ENCODE assay signal across 22 cellular contexts in genomic region chr3:135142530-135142929, GRCh38.
DNase-seq lines count a peak whose midpoint lies in the region; ATAC-seq, FAIRE-seq and TF ChIP-seq lines count a peak whose summit lies in the region.
"Had no signal": no experiment of that assay in that cellular context is flagged by ENCODE, and none has a peak within 500 bp of the region (broad histone marks: within the 10 kb centered on the region; RNA-seq: fewer than 3 reads in every experiment).

No MANE protein-coding gene starts in this region.

- H3K27me3 Mint-ChIP-seq in naive thymus-derived CD4-positive, alpha-beta T cell: peaks cover 0 to 14% (median 5%) of the 10 kb centered on the region in 5 donors
- H3K27me3 Mint-ChIP-seq: B cell; CD4-positive, alpha-beta T cell had no signal

- no peaks in the 10 kb centered on the region for H3K9me2 ChIP-seq in Karpas-422 (replicated peaks; ENCODE audit: insufficient read depth, low read length)

- peaks cover 20 to 70% (median 51%) of the 10 kb centered on the region in 4 donors for H3K4me1 ChIP-seq in liver (ENCODE audit: control insufficient read depth in 4 of 4, insufficient read depth in 4 of 4, low read length in 3 of 4)
- no peaks in the 10 kb centered on the region for H3K4me1 ChIP-seq in HepG2 (ENCODE audit: insufficient read depth, low read length)
- peaks cover 81% of the 10 kb centered on the region for H3K4me1 ChIP-seq in Karpas-422 (ENCODE audit: low read length)
- no peaks in the 10 kb centered on the region for H3K4me1 ChIP-seq in naive thymus-derived CD4-positive, alpha-beta T cell (ENCODE audit: control insufficient read depth in 2 of 2, insufficient read depth in 2 of 2, low read length in 2 of 2)
- H3K4me1 ChIP-seq: A549, Caco-2 had no signal

- TF ChIP-seq CTCF in liver (IDR thresholded peaks at IDR 0.05; ENCODE audit: low read depth, low read length, missing input control): no peak
- no peak for TF ChIP-seq CTCF in HepG2 (CRISPR knock-in tag; IDR thresholded peaks at IDR 0.05)

- POLR2A ChIA-PET in HepG2 (lab: Yijun Ruan, JAX): no interaction called here
- POLR2A ChIA-PET in naive thymus-derived CD4-positive, alpha-beta T cell (lab: Charles Lee): no interaction called here

- H3K27ac Mint-ChIP-seq in naive thymus-derived CD4-positive, alpha-beta T cell: no peak overlapping the region
- H3K27ac Mint-ChIP-seq: B cell; CD4-positive, alpha-beta T cell; CD8-positive, alpha-beta T cell had no signal

- no peak for FAIRE-seq in HepG2 (lab: Jason Lieb, UNC)
- FAIRE-seq: A549, D721Med, G401.6, GM12892, GM18507 had no signal

- H3K4me2 ChIP-seq in HepG2 (ENCODE audit: low read depth, low read length): no peak overlapping the region
- H3K4me2 ChIP-seq in Karpas-422 (ENCODE audit: low read depth, low read length, poor library complexity, severe bottlenecking): peak overlapping the region; percentile 9
- H3K4me2 ChIP-seq: A549 had no signal

- no peaks in the 10 kb centered on the region for H3K79me2 ChIP-seq in HepG2 (ENCODE audit: insufficient read depth, low read length)
- no peaks in the 10 kb centered on the region for H3K79me2 ChIP-seq in Karpas-422 (ENCODE audit: low read length)

- WGBS in liver: 37% methylated on average over 5 of the region's 5 CpGs
- WGBS in HepG2 (ENCODE audit: low lambda C conversion rate): 0% methylated on average over 5 of the region's 5 CpGs

- H3K27me3 ChIP-seq in liver (ENCODE audit: control insufficient read depth in 4 of 4, insufficient read depth in 4 of 4, low read length in 3 of 4) (no peaks in the 10 kb centered on the region), HepG2 (ENCODE audit: control insufficient read depth in 1 of 2, insufficient read depth in 2 of 2, low read length in 2 of 2) (no peaks in the 10 kb centered on the region), Karpas-422 (ENCODE audit: low read length) (no peaks in the 10 kb centered on the region)
- H3K27me3 ChIP-seq in naive thymus-derived CD4-positive, alpha-beta T cell (ENCODE audit: control insufficient read depth in 2 of 2, insufficient read depth in 2 of 2, low read length in 2 of 2): no peaks in the 10 kb centered on the region

- no peak for TF ChIP-seq POLR2A in HepG2 (IDR thresholded peaks at IDR 0.05; ENCODE audit: insufficient read depth in 1 of 2, low read depth in 2 of 2, low read length in 2 of 2)

- H3K4me3 ChIP-seq in liver (ENCODE audit: low read depth in 1 of 3, low read length in 3 of 3) (no peak overlapping the region), HepG2 (replicated peaks in 1 of 3; ENCODE audit: insufficient read depth in 1 of 3, low read depth in 2 of 3, low read length in 3 of 3) (no peak overlapping the region), Karpas-422 (ENCODE audit: low read length) (no peak overlapping the region)
- H3K4me3 ChIP-seq in naive thymus-derived CD4-positive, alpha-beta T cell (ENCODE audit: low read length): no peak overlapping the region
- H3K4me3 ChIP-seq: A549 had no signal

- in situ Hi-C loops in HepG2 (cut with HindIII; ENCODE audit: extremely low pct_ligation_motif_present, low pct_unique_long_range_greater_than_20kb): no loop called here

- H2AFZ ChIP-seq in HepG2 (ENCODE audit: low read length): no peak overlapping the region
- H2AFZ ChIP-seq in Karpas-422 (ENCODE audit: low read length): no peak overlapping the region

- H3K9ac ChIP-seq in liver (ENCODE audit: low read depth in 1 of 2, low read length in 2 of 2) (no peak overlapping the region), HepG2 (ENCODE audit: insufficient read depth, low read depth, low read length) (no peak overlapping the region), Karpas-422 (ENCODE audit: low read length) (no peak overlapping the region)

- peak; percentile 46 to 50 for TF ChIP-seq RAD21 in liver (IDR thresholded peaks at IDR 0.05)
- no peak for TF ChIP-seq RAD21 in HepG2 (CRISPR knock-in tag; IDR thresholded peaks at IDR 0.05)

- peaks cover 0 to 4% (median 0%) of the 10 kb centered on the region in 11 donors for H3K9me3 Mint-ChIP-seq in naive thymus-derived CD4-positive, alpha-beta T cell
- H3K9me3 Mint-ChIP-seq: CD4-positive, alpha-beta T cell; CD8-positive, alpha-beta T cell had no signal

- intact Hi-C loops in HepG2 (cut with micrococcal nuclease; ENCODE audit: unreplicated experiment): no loop called here
- intact Hi-C loops in naive thymus-derived CD4-positive, alpha-beta T cell (cut with micrococcal nuclease): no loop called here

- H3K4me3 Mint-ChIP-seq in naive thymus-derived CD4-positive, alpha-beta T cell: no peak overlapping the region
- H3K4me3 Mint-ChIP-seq: B cell; CD4-positive, alpha-beta T cell; CD8-positive, alpha-beta T cell had no signal

- CTCF ChIA-PET in HepG2 (lab: Yijun Ruan, JAX; ENCODE audit: low intra/inter-chr PET ratio, low total read pairs): no interaction called here
- CTCF ChIA-PET in naive thymus-derived CD4-positive, alpha-beta T cell (lab: Charles Lee): no interaction called here

- no peaks in the 10 kb centered on the region for H3K36me3 Mint-ChIP-seq in naive thymus-derived CD4-positive, alpha-beta T cell
- H3K36me3 Mint-ChIP-seq: CD8-positive, alpha-beta T cell had no signal

- H3K9me3 ChIP-seq in liver (ENCODE audit: control insufficient read depth in 4 of 4, low read length in 3 of 4) (no peaks in the 10 kb centered on the region), HepG2 (ENCODE audit: low read length) (no peaks in the 10 kb centered on the region), Karpas-422 (ENCODE audit: low read length) (no peaks in the 10 kb centered on the region)
- no peaks in the 10 kb centered on the region for H3K9me3 ChIP-seq in naive thymus-derived CD4-positive, alpha-beta T cell (ENCODE audit: control insufficient read depth in 2 of 3, low read length in 3 of 3)
- H3K9me3 ChIP-seq: A549, Caco-2 had no signal

- no peak for DNase-seq in HepG2 (ENCODE audit: low spot score)
- no peak for DNase-seq in Karpas-422
- DNase-seq in left lobe of liver (ENCODE audit: low spot score): peak; percentile 80
- DNase-seq in naive thymus-derived CD4-positive, alpha-beta T cell: no peak
- no peak for DNase-seq in HuH-7 (ENCODE audit: low spot score)
- DNase-seq: AML-193; Caco-2; Calu3; CD4-positive, alpha-beta T cell; CD8-positive, alpha-beta T cell; DMS79 treated with DMSO at 0.1 percent for 48 hours; GF-D8 had no signal

- ATAC-seq in HepG2 (no peak), left lobe of liver (peak; percentile 62), HG03460 (IDR thresholded peaks at IDR 0.05; ENCODE audit: unreplicated experiment) (no peak)
- no peak for ATAC-seq in naive thymus-derived CD4-positive, alpha-beta T cell
- ATAC-seq: A549; CD8-positive, alpha-beta T cell had no signal

- no peaks in the 10 kb centered on the region for H4K20me1 ChIP-seq in HepG2 (ENCODE audit: insufficient read depth, low read length)
- no peaks in the 10 kb centered on the region; the same call in 1 of the 2 replicates for H4K20me1 ChIP-seq in Karpas-422 (ENCODE audit: insufficient read depth, low read depth, low read length)

- H3K36me3 ChIP-seq in liver (ENCODE audit: control insufficient read depth in 4 of 4, insufficient read depth in 3 of 4, low read depth in 1 of 4, low read length in 3 of 4): no peaks in the 10 kb centered on the region
- no peaks in the 10 kb centered on the region for H3K36me3 ChIP-seq in HepG2 (replicated peaks in 1 of 2; ENCODE audit: control insufficient read depth in 1 of 2, insufficient read depth in 2 of 2, low read length in 2 of 2)
- no peaks in the 10 kb centered on the region for H3K36me3 ChIP-seq in Karpas-422 (ENCODE audit: insufficient read depth, low read length)
- H3K36me3 ChIP-seq in naive thymus-derived CD4-positive, alpha-beta T cell (ENCODE audit: control insufficient read depth in 2 of 3, insufficient read depth in 3 of 3, low read length in 3 of 3): no peaks in the 10 kb centered on the region

- no peaks in the 10 kb centered on the region for H3K4me1 Mint-ChIP-seq in naive thymus-derived CD4-positive, alpha-beta T cell
- H3K4me1 Mint-ChIP-seq: B cell had no signal

- H3K27ac ChIP-seq in liver (ENCODE audit: low read depth in 1 of 2, low read length in 2 of 2) (peak overlapping the region; percentile 1 to 17), HepG2 (ENCODE audit: extremely low read length, insufficient read depth, low read length) (no peak overlapping the region), Karpas-422 (ENCODE audit: low read length) (no peak overlapping the region)
- H3K27ac ChIP-seq in naive thymus-derived CD4-positive, alpha-beta T cell (ENCODE audit: low read depth, low read length): no peak overlapping the region
- H3K27ac ChIP-seq: 22Rv1, A549, C4-2B had no signal

- no TSS peak for BruUV-seq in HepG2 (replicated peaks; lab: Mats Ljungman, UMichigan)

- TF ChIP-seq EP300 in HepG2 (IDR thresholded peaks at IDR 0.05; ENCODE audit: low read depth in 2 of 2, low read length in 2 of 2) (no peak), HepG2 (CRISPR knock-in tag; IDR thresholded peaks at IDR 0.05; ENCODE audit: borderline replicate concordance) (no peak)

TF ChIP-seq in liver, 16 proteins besides CTCF, POLR2A, EP300 and RAD21 (continues in another document):
- TF ChIP-seq FOXA1 (IDR thresholded peaks at IDR 0.05): no peak

TF ChIP-seq in HepG2, 621 proteins besides CTCF, POLR2A, EP300 and RAD21:
- TF ChIP-seq CENPX (CRISPR knock-in tag; IDR thresholded peaks at IDR 0.05): no peak

Comparison
In these comparisons a context has a peak if more than half of its experiments do, and no peak if none do; other contexts are left out.
1. H3K27ac ChIP-seq: peak in liver (2 of 2); none in HepG2 (single experiment), Karpas-422 (single experiment) and naive thymus-derived CD4-positive, alpha-beta T cell (single experiment).